ENCODE assay signal across 8 cellular contexts in the genomic region with DNA sequence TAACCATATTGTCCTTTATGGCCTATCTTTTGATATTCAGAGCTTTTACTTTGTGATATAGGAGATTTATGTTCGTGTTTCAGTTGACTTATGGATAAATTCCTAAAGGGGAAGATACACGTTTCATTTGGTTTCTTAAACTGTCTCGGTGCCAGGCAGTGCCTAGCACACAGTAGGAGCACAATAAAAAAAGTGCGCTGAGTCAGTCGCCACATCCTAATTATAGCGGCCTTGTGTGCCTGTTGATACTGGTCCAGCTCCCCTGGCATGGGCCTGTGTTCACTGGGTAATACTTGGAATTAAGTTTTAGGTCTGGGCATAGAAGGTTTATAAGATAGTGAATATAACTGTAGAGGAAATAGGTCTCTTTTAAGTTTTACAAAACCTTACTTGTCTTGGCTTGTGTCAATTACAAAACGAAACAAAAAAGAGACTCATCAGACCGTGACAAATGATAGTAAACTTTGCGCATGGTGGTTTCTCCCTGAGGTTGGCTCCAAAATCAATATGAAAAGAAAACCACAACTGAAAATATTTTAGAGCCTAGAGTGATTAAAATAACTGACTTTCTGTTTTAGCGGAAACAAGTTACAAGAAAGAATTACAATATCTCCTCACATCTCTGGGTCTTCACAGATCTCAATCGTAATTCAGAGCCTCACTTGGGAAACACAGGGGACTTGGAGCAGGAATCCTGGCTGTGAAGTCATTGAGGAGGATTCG.
DNase-seq lines count a peak whose midpoint lies in the region; ATAC-seq, FAIRE-seq and TF ChIP-seq lines count a peak whose summit lies in the region.

No MANE protein-coding gene starts in this region.

- 95% methylated on average over 12 of the region's 12 CpGs for WGBS in HepG2 (ENCODE audit: low lambda C conversion rate)

- H3K9me3 Mint-ChIP-seq in naive thymus-derived CD8-positive, alpha-beta T cell: peaks cover 0 to 4% (median 0%) of the 10 kb centered on the region in 9 donors

- no peaks in the 10 kb centered on the region for H3K4me1 ChIP-seq in HepG2 (ENCODE audit: insufficient read depth, low read length)

- intact Hi-C loops in HepG2 (cut with micrococcal nuclease; ENCODE audit: unreplicated experiment): no loop called here

- peak overlapping the region; percentile 74 to 90 (median 84) for H3K4me3 Mint-ChIP-seq in naive thymus-derived CD8-positive, alpha-beta T cell

- TF ChIP-seq RAD21 in HepG2 (CRISPR knock-in tag; IDR thresholded peaks at IDR 0.05): no peak

- TF ChIP-seq EP300 in HepG2 (IDR thresholded peaks at IDR 0.05; ENCODE audit: low read depth in 2 of 2, low read length in 2 of 2) (no peak), HepG2 (CRISPR knock-in tag; IDR thresholded peaks at IDR 0.05; ENCODE audit: borderline replicate concordance) (no peak)

- no peak overlapping the region for H3K4me3 ChIP-seq in HepG2 (replicated peaks in 1 of 3; ENCODE audit: insufficient read depth in 1 of 3, low read depth in 2 of 3, low read length in 3 of 3)

- H3K9ac ChIP-seq in HepG2 (ENCODE audit: insufficient read depth, low read depth, low read length): no peak overlapping the region

- no peak overlapping the region for H3K4me2 ChIP-seq in HepG2 (ENCODE audit: low read depth, low read length)

- CTCF ChIA-PET in HepG2 (lab: Yijun Ruan, JAX; ENCODE audit: low intra/inter-chr PET ratio, low total read pairs): no interaction called here

- no peak overlapping the region for H2AFZ ChIP-seq in HepG2 (ENCODE audit: low read length)

- in situ Hi-C loops in HepG2 (cut with HindIII; ENCODE audit: extremely low pct_ligation_motif_present, low pct_unique_long_range_greater_than_20kb): no loop called here

- peak; percentile 57 for ATAC-seq in HG02623 (IDR thresholded peaks at IDR 0.05; ENCODE audit: unreplicated experiment)
- peak; percentile 93 to 96 for ATAC-seq in naive thymus-derived CD8-positive, alpha-beta T cell
- ATAC-seq in HepG2: no peak

- H3K27me3 ChIP-seq in HepG2 (ENCODE audit: control insufficient read depth in 1 of 2, insufficient read depth in 2 of 2, low read length in 2 of 2): no peaks in the 10 kb centered on the region

- POLR2A ChIA-PET in naive thymus-derived CD8-positive, alpha-beta T cell (lab: Charles Lee): interaction anchor here (0.7 to 1.3 kb wide), 7 partner anchors 12 to 61 kb away, joined by 3 to 12 read pairs (median 3); no protein-coding TSS in a partner anchor
- POLR2A ChIA-PET in HepG2 (lab: Yijun Ruan, JAX): no interaction called here

- peak; percentile 86 for DNase-seq in NCI-H510A treated with DMSO at 0.1 percent for 48 hours (lab: John Stamatoyannopoulos, UW)
- DNase-seq in NCI-H510A (lab: John Stamatoyannopoulos, UW): no peak
- DNase-seq in RPMI7951 (ENCODE audit: low read depth): peak; percentile 60
- DNase-seq in naive thymus-derived CD8-positive, alpha-beta T cell: peak in 7 of 10 donors; percentile 16 to 89 (median 62)
- no peak for DNase-seq in dedifferentiated amniotic fluid mesenchymal stem cell (ENCODE audit: extremely low spot score)
- DNase-seq in HepG2 (ENCODE audit: low spot score): no peak
- no peak for DNase-seq in NCI-H2081 treated with DMSO at 0.1 percent for 48 hours (lab: John Stamatoyannopoulos, UW)

- no peaks in the 10 kb centered on the region for H3K27me3 Mint-ChIP-seq in naive thymus-derived CD8-positive, alpha-beta T cell

- H3K4me1 Mint-ChIP-seq in naive thymus-derived CD8-positive, alpha-beta T cell: peaks cover 35 to 75% (median 56%) of the 10 kb centered on the region in 4 donors

- H3K27ac Mint-ChIP-seq in naive thymus-derived CD8-positive, alpha-beta T cell: peak overlapping the region; percentile 84 to 96 (median 92)

- no peak overlapping the region for H3K27ac ChIP-seq in HepG2 (ENCODE audit: extremely low read length, insufficient read depth, low read length)

- no peak for TF ChIP-seq POLR2A in HepG2 (IDR thresholded peaks at IDR 0.05; ENCODE audit: insufficient read depth in 1 of 2, low read depth in 2 of 2, low read length in 2 of 2)

- H4K20me1 ChIP-seq in HepG2 (ENCODE audit: insufficient read depth, low read length): no peaks in the 10 kb centered on the region

- no TSS peak for BruUV-seq in HepG2 (replicated peaks; lab: Mats Ljungman, UMichigan)

- H3K9me3 ChIP-seq in HepG2 (ENCODE audit: low read length): no peaks in the 10 kb centered on the region

- TF ChIP-seq CTCF in HepG2 (CRISPR knock-in tag; IDR thresholded peaks at IDR 0.05): no peak

- FAIRE-seq in HepG2 (lab: Jason Lieb, UNC): no peak

- no peaks in the 10 kb centered on the region for H3K79me2 ChIP-seq in HepG2 (ENCODE audit: insufficient read depth, low read length)

- H3K36me3 ChIP-seq in HepG2 (replicated peaks in 1 of 2; ENCODE audit: control insufficient read depth in 1 of 2, insufficient read depth in 2 of 2, low read length in 2 of 2): peaks cover 1 to 45% of the 10 kb centered on the region in 2 experiments

- peaks cover 0 to 5% (median 0%) of the 10 kb centered on the region in 3 donors for H3K36me3 Mint-ChIP-seq in naive thymus-derived CD8-positive, alpha-beta T cell

TF ChIP-seq in HepG2, 621 proteins besides CTCF, POLR2A, EP300 and RAD21:
- TF ChIP-seq ZNF354B (CRISPR knock-in tag; IDR thresholded peaks at IDR 0.05): no peak
- no peak for TF ChIP-seq ZNF644 (CRISPR knock-in tag; IDR thresholded peaks at IDR 0.05; ENCODE audit: low read depth)
- no peak for TF ChIP-seq FOXA1 (IDR thresholded peaks at IDR 0.05)
- TF ChIP-seq FOXA1 (CRISPR knock-in tag; IDR thresholded peaks at IDR 0.05): no peak
- no peak for TF ChIP-seq ZFP62 (CRISPR knock-in tag; IDR thresholded peaks at IDR 0.05)
- no peak for TF ChIP-seq ZNF441 (CRISPR knock-in tag; IDR thresholded peaks at IDR 0.05; ENCODE audit: borderline replicate concordance)
- TF ChIP-seq MEF2D (CRISPR knock-in tag; IDR thresholded peaks at IDR 0.05): no peak
- TF ChIP-seq ZNF34 (CRISPR knock-in tag; IDR thresholded peaks at IDR 0.05; ENCODE audit: borderline replicate concordance): no peak
- TF ChIP-seq SIX4 (CRISPR knock-in tag; IDR thresholded peaks at IDR 0.05): no peak
- no peak for TF ChIP-seq ZNF225 (CRISPR knock-in tag; IDR thresholded peaks at IDR 0.05)
- TF ChIP-seq ZSCAN29 (CRISPR knock-in tag; conservative IDR thresholded peaks at IDR 0.05): no peak

Comparison
In these comparisons a context has a peak if more than half of its experiments do, and no peak if none do; other contexts are left out.
1. DNase-seq: peak in NCI-H510A treated with DMSO at 0.1 percent for 48 hours (single experiment), RPMI7951 (single experiment) and naive thymus-derived CD8-positive, alpha-beta T cell (7 of 10); none in NCI-H510A (single experiment), dedifferentiated amniotic fluid mesenchymal stem cell (single experiment), HepG2 (single experiment) and NCI-H2081 treated with DMSO at 0.1 percent for 48 hours (single experiment).